In the genomic region with DNA sequence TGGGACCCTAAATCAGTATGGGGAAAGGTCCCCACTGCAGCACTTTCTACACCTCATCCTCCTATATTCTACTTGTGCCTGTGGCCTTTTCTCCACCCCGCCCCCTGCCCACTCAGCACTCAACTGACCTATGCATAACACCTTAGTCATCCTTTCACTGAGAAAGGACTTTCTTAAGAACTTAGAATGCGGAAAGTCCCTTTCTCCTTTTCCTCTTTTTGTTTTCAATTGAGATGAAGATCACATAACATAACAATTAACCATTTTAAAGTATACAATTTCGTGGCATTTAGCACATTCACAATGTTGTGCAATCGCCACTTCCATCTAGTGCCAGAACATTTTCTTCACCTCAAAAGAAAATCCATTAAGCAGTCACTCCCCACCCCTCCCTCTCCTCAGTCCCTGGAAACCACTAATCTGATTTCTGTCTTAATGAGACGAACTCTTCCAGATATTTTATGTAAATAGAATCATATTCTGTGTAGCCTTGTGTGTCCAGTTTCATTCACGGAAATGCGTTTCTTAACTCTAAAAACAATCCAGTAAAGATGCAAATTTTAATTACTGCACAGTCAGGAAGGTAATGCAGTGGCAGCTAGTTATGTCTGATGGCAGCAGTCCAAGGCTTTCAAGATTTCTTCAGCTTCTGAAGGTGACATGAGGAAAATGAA, we compare ENCODE assay signal across 8 cellular contexts. TPM values are rescaled to one million over a fixed set of nuclear protein-coding genes. Genes with fewer than 3 reads are reported as not detected.
DNase-seq lines count a peak whose midpoint lies in the region; ATAC-seq, FAIRE-seq and TF ChIP-seq lines count a peak whose summit lies in the region.

No MANE protein-coding gene starts in this region.

- H3K27me3 ChIP-seq in GM06990 (replicated peaks; ENCODE audit: control insufficient read depth, insufficient read depth, low read length) (no peaks in the 10 kb centered on the region), Panc1 (ENCODE audit: control insufficient read depth, insufficient read depth, low read length) (no peaks in the 10 kb centered on the region), endothelial cell of umbilical vein (ENCODE audit: control insufficient read depth in 2 of 2, insufficient read depth in 2 of 2, low read length in 2 of 2) (peaks cover 0 to 2% of the 10 kb centered on the region in 2 experiments)

- H3K79me2 ChIP-seq in endothelial cell of umbilical vein (ENCODE audit: control insufficient read depth, insufficient read depth, low read length), result no peaks in the 10 kb centered on the region

- TF ChIP-seq CTCF in GM06990 (IDR thresholded peaks at IDR 0.05; ENCODE audit: insufficient read depth, low read length, poor library complexity, severe bottlenecking) (no peak), Panc1 (IDR thresholded peaks at IDR 0.05) (no peak), endothelial cell of umbilical vein (IDR thresholded peaks at IDR 0.05; ENCODE audit: extremely low read depth in 1 of 2, insufficient read depth in 1 of 2, low read depth in 1 of 2, low read length in 2 of 2) (no peak), lower leg skin (IDR thresholded peaks at IDR 0.05) (no peak)

- BruUV-seq in Panc1 (replicated peaks; lab: Mats Ljungman, UMichigan) (no TSS peak), endothelial cell of umbilical vein (replicated peaks; lab: Mats Ljungman, UMichigan) (no TSS peak)

- no peaks in the 10 kb centered on the region for H3K9me3 ChIP-seq in Panc1 (ENCODE audit: control insufficient read depth, insufficient read depth, low read depth, low read length)
- H3K9me3 ChIP-seq in endothelial cell of umbilical vein (replicated peaks; ENCODE audit: control insufficient read depth, insufficient read depth, low read length), result no peaks in the 10 kb centered on the region

- no peak for TF ChIP-seq POLR2A in endothelial cell of umbilical vein (IDR thresholded peaks at IDR 0.05; ENCODE audit: low read depth, low read length)
- no peak for TF ChIP-seq POLR2A in lower leg skin (IDR thresholded peaks at IDR 0.05)

- intact Hi-C loops in Panc1 (cut with micrococcal nuclease; ENCODE audit: unreplicated experiment), result loop anchor here (5.0 kb wide), 1 partner anchor 80 kb away; no protein-coding TSS in a partner anchor
- intact Hi-C loops in endothelial cell of umbilical vein (cut with micrococcal nuclease), result loop anchor here (1.0 to 5.0 kb wide), 2 partner anchors 83 to 530 kb away; no protein-coding TSS in a partner anchor
- intact Hi-C loops in lower leg skin (cut with DNase I; ENCODE audit: low total_unique reads), result no loop called here

- CTCF ChIA-PET in Panc1 (lab: Charles Lee), result no interaction called here
- CTCF ChIA-PET in endothelial cell of umbilical vein (lab: Charles Lee), result interaction anchor here (0.5 to 4.7 kb wide), 9 partner anchors 39 to 467 kb away, joined by 3 to 74 read pairs (median 4); partner anchors contain the start of gene CH25H

- H3K9me1 ChIP-seq in endothelial cell of umbilical vein (replicated peaks; ENCODE audit: control insufficient read depth, extremely low read depth, insufficient read depth, low read length), result no peaks in the 10 kb centered on the region

- DNase-seq in GM06990 (ENCODE audit: extremely low read depth, insufficient read length) (peak; percentile 21), HCEC 1CT (peak; percentile 88), Panc1 (ENCODE audit: low read depth, low spot score) (peak; percentile 42), endothelial cell of umbilical vein (ENCODE audit: low read depth, low spot score) (peak; percentile 73), G401 (ENCODE audit: low spot score) (no peak), DMS153 treated with DMSO at 0.1 percent for 48 hours (lab: John Stamatoyannopoulos, UW; ENCODE audit: unreplicated experiment) (no peak), lower leg skin (ENCODE audit: low spot score in 2 of 2) (no peak)
- DNase-seq in stimulated activated CD4-positive, alpha-beta T cell treated with anti-CD3 and anti-CD28 coated beads, Interleukin-1b, Interleukin-23, amount 100 ng/mL, for 48 hours, result peak; percentile 69

- H3K27ac ChIP-seq in Panc1 (ENCODE audit: low read length) (no peak overlapping the region), endothelial cell of umbilical vein (ENCODE audit: insufficient read depth, low read depth, low read length) (peak overlapping the region; percentile 28)

- WGBS in lower leg skin, 2 donors, result 23 to 27% methylated on average over 7 of the region's 7 CpGs

- dilution Hi-C loops in endothelial cell of umbilical vein (cut with MboI; ENCODE audit: extremely low pct_ligation_motif_present, low sequenced_read_pairs), result no loop called here

- no peaks in the 10 kb centered on the region for H4K20me1 ChIP-seq in endothelial cell of umbilical vein (replicated peaks; ENCODE audit: control insufficient read depth, extremely low read depth, insufficient read depth, low read length)

- peak overlapping the region; percentile 5 for H2AFZ ChIP-seq in endothelial cell of umbilical vein (ENCODE audit: low read depth, low read length)

- H3K4me3 ChIP-seq in GM06990 (replicated peaks; ENCODE audit: low read depth, low read length) (0 out of 2 replicates have a peak overlapping the region, but pooled peaks have one; percentile 13), Panc1 (ENCODE audit: low read depth in 2 of 2, low read length in 2 of 2) (peak overlapping the region in 1 of 2 experiments; percentile 9; a peak in 1 of 4 replicates), endothelial cell of umbilical vein (replicated peaks in 1 of 3; ENCODE audit: insufficient read depth in 1 of 3, low read depth in 1 of 3, low read length in 3 of 3) (no peak overlapping the region), lower leg skin (ENCODE audit: low read depth, poor library complexity, severe bottlenecking) (no peak overlapping the region)

- no peaks in the 10 kb centered on the region; the same call in 1 of the 2 replicates for H3K36me3 ChIP-seq in GM06990 (ENCODE audit: control insufficient read depth, insufficient read depth, low read length)
- no peaks in the 10 kb centered on the region for H3K36me3 ChIP-seq in Panc1 (ENCODE audit: control insufficient read depth, insufficient read depth, low read length)
- H3K36me3 ChIP-seq in endothelial cell of umbilical vein (ENCODE audit: control insufficient read depth in 2 of 2, extremely low read depth in 1 of 2, insufficient read depth in 2 of 2, low read length in 2 of 2), result no peaks in the 10 kb centered on the region

- peak overlapping the region; percentile 65 for H3K4me2 ChIP-seq in endothelial cell of umbilical vein (ENCODE audit: insufficient read depth, low read length)

- in situ Hi-C loops in Panc1 (cut with HindIII; ENCODE audit: low pct_unique_long_range_greater_than_20kb, low sequenced_read_pairs) (no loop called here), G401 (cut with HindIII; ENCODE audit: low sequenced_read_pairs) (no loop called here)

- no peak for FAIRE-seq in endothelial cell of umbilical vein (lab: Jason Lieb, UNC)

- POLR2A ChIA-PET in Panc1 (lab: Charles Lee) (no interaction called here), endothelial cell of umbilical vein (lab: Charles Lee) (no interaction called here)

- peak; percentile 92 for ATAC-seq in Panc1

- H3K9ac ChIP-seq in endothelial cell of umbilical vein (replicated peaks; ENCODE audit: extremely low read depth, insufficient read depth, low read length), result peak overlapping the region; percentile 6

- H3K4me1 ChIP-seq in Panc1 (ENCODE audit: control insufficient read depth, insufficient read depth, low read length) (peaks cover 6% of the 10 kb centered on the region; the same call in 1 of the 2 replicates), endothelial cell of umbilical vein (ENCODE audit: control insufficient read depth, extremely low read depth, insufficient read depth, low read length) (peaks cover 19% of the 10 kb centered on the region)

TF ChIP-seq in endothelial cell of umbilical vein, 7 proteins besides CTCF, POLR2A, EP300 and RAD21:
- TF ChIP-seq POLR2AphosphoS5 (IDR thresholded peaks at IDR 0.05; ENCODE audit: insufficient read depth, low read depth, low read length), result no peak
- peak; percentile 61 for TF ChIP-seq FOS (IDR thresholded peaks at IDR 0.05; ENCODE audit: borderline replicate concordance, insufficient read depth, low read length)
- TF ChIP-seq JUN (IDR thresholded peaks at IDR 0.05; ENCODE audit: borderline replicate concordance, insufficient read depth, insufficient read length, low read depth), result peak; percentile 32
- TF ChIP-seq MYC (IDR thresholded peaks at IDR 0.05; ENCODE audit: low read depth, low read length), result no peak
- TF ChIP-seq EZH2 (IDR thresholded peaks at IDR 0.05; ENCODE audit: borderline replicate concordance, low read depth, low read length, severe bottlenecking), result no peak
- peak; percentile 80 for TF ChIP-seq GATA2 (IDR thresholded peaks at IDR 0.05; ENCODE audit: insufficient read depth, insufficient read length, low read depth, low read length)
- no peak for TF ChIP-seq MAX (IDR thresholded peaks at IDR 0.05; ENCODE audit: insufficient read depth, insufficient read length)
TF ChIP-seq in endothelial cell of umbilical vein: peak in this region for 3.

RNA-seq across cellular contexts. Expression of gene FAS, which starts 41.7 kb away (rescaled TPM):
- 8.1 TPM for total RNA-seq in Panc1 (2021; ENCODE audit: unreplicated experiment)
- polyA plus RNA-seq in Panc1 (2012; ENCODE audit: insufficient read length), result 4.9 TPM
- 6.0 and 6.1 TPM in 2 replicates for total RNA-seq in endothelial cell of umbilical vein
- polyA plus RNA-seq in endothelial cell of umbilical vein, result 1.7 and 2.0 TPM in 2 replicates
- 3.0 and 3.6 TPM in 2 replicates for polyA plus RNA-seq in endothelial cell of umbilical vein (2011; cell fraction: cytosol; rRNA removed)
- 6.6 and 7.0 TPM in 2 replicates for polyA plus RNA-seq in endothelial cell of umbilical vein (2011; cell fraction: nucleus; rRNA removed)
- 6.3 and 11.4 TPM in 2 replicates for polyA plus RNA-seq in endothelial cell of umbilical vein (2012)
- 2.7 and 4.0 TPM in 2 replicates for polyA minus RNA-seq in endothelial cell of umbilical vein
- polyA minus RNA-seq in endothelial cell of umbilical vein (2011; cell fraction: cytosol; rRNA and poly(A)+ RNA removed), result 9.7 TPM
- 2.9 and 4.3 TPM in 2 replicates for polyA minus RNA-seq in endothelial cell of umbilical vein (2011; cell fraction: nucleus; rRNA and poly(A)+ RNA removed)
- 0.31 and 4.5 TPM in 2 replicates for total RNA-seq in G401 (2014; rRNA removed; shearing (Covaris generic))
- 10 to 100 TPM; 11.4 to 19.7 (median 16.3) TPM for total RNA-seq in lower leg skin

Comparison
In these comparisons a context has a peak if more than half of its experiments do, and no peak if none do; other contexts are left out.
1. DNase-seq: peak in GM06990 (single experiment), HCEC 1CT (single experiment), Panc1 (single experiment), endothelial cell of umbilical vein (single experiment) and stimulated activated CD4-positive, alpha-beta T cell treated with anti-CD3 and anti-CD28 coated beads, Interleukin-1b, Interleukin-23, amount 100 ng/mL, for 48 hours (single experiment); none in G401 (single experiment), DMS153 treated with DMSO at 0.1 percent for 48 hours (single experiment) and lower leg skin (0 of 2).